Comparison of ENCODE assay signal across 11 cellular contexts in the genomic region with DNA sequence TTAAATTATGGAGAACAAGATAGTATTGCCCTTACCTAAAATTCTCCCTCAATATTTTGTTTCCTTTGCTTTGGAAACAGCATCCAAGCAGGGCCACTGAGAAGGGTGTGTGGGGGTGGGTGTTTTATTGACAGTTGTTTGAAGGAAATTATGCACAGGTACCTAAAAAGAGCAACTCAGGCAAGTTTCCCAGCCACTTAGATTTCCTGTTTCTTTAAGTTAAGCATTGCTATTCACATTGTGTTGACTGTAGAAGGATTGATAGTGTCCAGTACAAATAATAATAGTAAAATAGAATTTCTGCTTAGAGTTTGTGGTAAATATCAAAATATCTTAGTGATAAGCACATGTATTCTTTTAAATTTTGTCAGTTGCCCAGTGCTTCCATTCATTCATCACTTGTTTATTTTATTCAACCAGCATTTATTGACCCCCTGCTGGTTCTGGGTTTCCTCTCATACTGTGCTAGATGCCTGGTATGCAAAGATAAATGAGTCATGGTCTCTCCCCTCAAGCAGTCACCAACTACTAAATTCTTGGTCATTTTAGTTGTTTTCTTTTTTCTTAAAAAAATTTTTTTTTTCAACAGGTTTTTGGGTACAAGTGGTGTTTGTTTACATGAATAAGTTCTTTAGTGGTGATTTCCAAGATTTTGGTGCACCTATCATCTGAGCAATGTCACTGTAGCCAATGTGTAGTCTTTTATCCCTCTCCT. TPM values are rescaled to one million over a fixed set of nuclear protein-coding genes. Genes with fewer than 3 reads are reported as not detected.
DNase-seq lines count a peak whose midpoint lies in the region; ATAC-seq and TF ChIP-seq lines count a peak whose summit lies in the region.
"Had no signal": no experiment of that assay in that cellular context is flagged by ENCODE, and none has a peak within 500 bp of the region (broad histone marks: within the 10 kb centered on the region; RNA-seq: fewer than 3 reads in every experiment).

No MANE protein-coding gene starts in this region.

- peak; percentile 93 for DNase-seq in M059J (ENCODE audit: low read depth)
- DNase-seq in mammary epithelial cell = peak; percentile 27
- peak; percentile 48 for DNase-seq in pulmonary artery endothelial cell (ENCODE audit: low read depth, low spot score)
- DNase-seq in psoas muscle = no peak
- DNase-seq in activated naive CD8-positive, alpha-beta T cell treated with anti-CD3 and anti-CD28 coated beads for 36 hours = no peak
- DNase-seq in activated naive CD4-positive, alpha-beta T cell treated with anti-CD3 and anti-CD28 coated beads, Interleukin-2, amount 50 U/mL, for 16 hours = no peak
- DNase-seq: amniotic stem cell, NCI-H774, substantia nigra had no signal

- no peak overlapping the region for H3K4me3 Mint-ChIP-seq in activated naive CD8-positive, alpha-beta T cell treated with anti-CD3 and anti-CD28 coated beads for 36 hours

- BruUV-seq in mammary epithelial cell (replicated peaks; lab: Mats Ljungman, UMichigan) = no TSS peak

- H3K9ac ChIP-seq in mammary epithelial cell (ENCODE audit: insufficient read depth, low read length) = no peak overlapping the region

- no peaks in the 10 kb centered on the region for H3K27me3 Mint-ChIP-seq in activated naive CD8-positive, alpha-beta T cell treated with anti-CD3 and anti-CD28 coated beads for 36 hours

- peaks cover 23% of the 10 kb centered on the region for H3K79me2 ChIP-seq in mammary epithelial cell (ENCODE audit: insufficient read depth, low read length)

- H3K27me3 ChIP-seq in mammary epithelial cell (ENCODE audit: insufficient read depth, low read length) = no peaks in the 10 kb centered on the region
- no peaks in the 10 kb centered on the region for H3K27me3 ChIP-seq in psoas muscle (ENCODE audit: insufficient read depth in 3 of 3, low read length in 2 of 3)

- peaks cover 15% of the 10 kb centered on the region for H3K4me1 Mint-ChIP-seq in activated naive CD8-positive, alpha-beta T cell treated with anti-CD3 and anti-CD28 coated beads for 36 hours

- in situ Hi-C loops in mammary epithelial cell (cut with MboI; ENCODE audit: low sequenced_read_pairs in 2 of 2) = no loop called here

- H3K4me1 ChIP-seq in mammary epithelial cell (ENCODE audit: insufficient read depth, low read length) (peaks cover 37% of the 10 kb centered on the region), psoas muscle (no peaks in the 10 kb centered on the region)

- no peak overlapping the region for H3K4me3 ChIP-seq in mammary epithelial cell (replicated peaks in 1 of 3; ENCODE audit: insufficient read depth in 1 of 3, low read depth in 2 of 3, low read length in 3 of 3)
- H3K4me3 ChIP-seq in psoas muscle = no peak overlapping the region

- dilution Hi-C loops in mammary epithelial cell (cut with HindIII; ENCODE audit: low sequenced_read_pairs) = no loop called here

- TF ChIP-seq CTCF in mammary epithelial cell (conservative IDR thresholded peaks at IDR 0.05 in 1 of 2, IDR thresholded peaks at IDR 0.05 in 1 of 2; ENCODE audit: extremely low read depth in 1 of 2, insufficient read depth in 1 of 2, low read depth in 1 of 2, low read length in 2 of 2) = no peak
- TF ChIP-seq CTCF in psoas muscle (IDR thresholded peaks at IDR 0.05) = no peak

- H3K4me2 ChIP-seq in mammary epithelial cell (ENCODE audit: insufficient read depth, low read depth, low read length) = no peak overlapping the region

- H3K27ac Mint-ChIP-seq in activated naive CD8-positive, alpha-beta T cell treated with anti-CD3 and anti-CD28 coated beads for 36 hours = no peak overlapping the region

- peak; percentile 61 for ATAC-seq in GM18868 (IDR thresholded peaks at IDR 0.05; ENCODE audit: unreplicated experiment)
- ATAC-seq in HG02870 (IDR thresholded peaks at IDR 0.05; ENCODE audit: unreplicated experiment) = no peak
- ATAC-seq in psoas muscle = no peak

- intact Hi-C loops in mammary epithelial cell (cut with micrococcal nuclease) (no loop called here), psoas muscle (cut with DNase I) (no loop called here)

- H3K9me3 ChIP-seq in mammary epithelial cell (replicated peaks; ENCODE audit: insufficient read depth, low read length) (no peaks in the 10 kb centered on the region), psoas muscle (no peaks in the 10 kb centered on the region)

- CTCF ChIA-PET in mammary epithelial cell (lab: Charles Lee; ENCODE audit: low non-redundant PET) = no interaction called here

- H3K27ac ChIP-seq in mammary epithelial cell (ENCODE audit: insufficient read depth, low read depth, low read length) = no peak overlapping the region
- no peak overlapping the region for H3K27ac ChIP-seq in psoas muscle

- H3K9me3 Mint-ChIP-seq in activated naive CD8-positive, alpha-beta T cell treated with anti-CD3 and anti-CD28 coated beads for 36 hours = peaks cover 4% of the 10 kb centered on the region

- H4K20me1 ChIP-seq in mammary epithelial cell (ENCODE audit: insufficient read depth, low read length) = no peaks in the 10 kb centered on the region

- H2AFZ ChIP-seq in mammary epithelial cell (ENCODE audit: low read depth, low read length) = no peak overlapping the region

- H3K36me3 ChIP-seq in mammary epithelial cell (ENCODE audit: insufficient read depth, low read length) = no peaks in the 10 kb centered on the region
- no peaks in the 10 kb centered on the region for H3K36me3 ChIP-seq in psoas muscle (ENCODE audit: insufficient read depth in 1 of 2, low read depth in 1 of 2)

- peaks cover 2% of the 10 kb centered on the region for H3K36me3 Mint-ChIP-seq in activated naive CD8-positive, alpha-beta T cell treated with anti-CD3 and anti-CD28 coated beads for 36 hours

RNA-seq across cellular contexts. Expression of gene GALNT7, which starts 50.0 kb away (rescaled TPM):
- 23.8 and 37.6 TPM in 2 replicates for total RNA-seq in M059J (2014; rRNA removed; shearing (Covaris generic))
- total RNA-seq in mammary epithelial cell (10 to 100 TPM; 13.5 to 17.0 TPM), pulmonary artery endothelial cell (42.9 and 47.4 TPM in 2 replicates), psoas muscle (1 to 10 TPM; 1.3 to 3.2 (median 2.1) TPM)
- polyA plus RNA-seq in mammary epithelial cell (11.1 TPM), psoas muscle (1 to 10 TPM in 1 of 3 donors, under 1 TPM in 2; 0.69 to 1.6 (median 0.99) TPM)
- polyA minus RNA-seq in mammary epithelial cell = 29.6 TPM
- 10 to 100 TPM; 14.3 to 14.7 TPM for total RNA-seq in activated naive CD8-positive, alpha-beta T cell treated with anti-CD3 and anti-CD28 coated beads for 36 hours

Comparison
In these comparisons a context has a peak if more than half of its experiments do, and no peak if none do; other contexts are left out.
1. DNase-seq: peak in M059J (single experiment), mammary epithelial cell (single experiment) and pulmonary artery endothelial cell (single experiment); none in psoas muscle (0 of 2), activated naive CD8-positive, alpha-beta T cell treated with anti-CD3 and anti-CD28 coated beads for 36 hours (single experiment) and activated naive CD4-positive, alpha-beta T cell treated with anti-CD3 and anti-CD28 coated beads, Interleukin-2, amount 50 U/mL, for 16 hours (single experiment).